23 cellular contexts compared by ENCODE assay signal in the genomic region with DNA sequence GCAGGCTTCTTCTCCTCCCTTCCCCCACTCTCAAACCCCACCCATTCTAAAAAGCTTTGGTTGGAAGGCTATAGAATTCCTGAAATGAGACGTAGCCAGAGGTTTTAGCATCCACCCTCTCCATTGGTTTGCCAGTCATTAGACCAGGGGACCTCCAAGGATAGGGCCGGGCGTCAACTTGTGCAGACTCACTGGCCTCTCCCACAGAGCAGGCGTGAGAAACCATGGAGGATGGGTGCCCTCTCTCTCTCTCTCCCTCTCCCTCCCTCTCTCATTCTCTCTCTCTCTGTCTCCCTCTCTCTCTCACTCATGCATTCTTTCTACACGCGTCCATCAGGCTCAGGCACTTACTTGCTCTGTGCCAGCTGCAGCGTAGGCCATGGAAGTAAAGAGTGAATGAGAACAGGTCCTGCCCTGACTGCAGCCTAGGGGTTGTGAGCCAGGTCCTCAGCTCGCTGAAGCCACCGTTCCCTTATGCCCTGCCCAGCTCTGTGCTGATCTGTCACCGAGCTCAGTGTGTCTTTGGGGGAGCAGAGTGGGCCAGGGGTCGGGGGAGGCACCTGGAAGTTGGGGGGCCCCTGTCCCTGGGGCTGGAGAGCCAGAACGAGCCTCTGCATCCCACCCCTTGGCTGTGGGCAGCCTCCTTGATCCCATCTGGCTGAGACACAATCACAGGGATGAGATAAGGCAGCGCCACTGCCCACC.
DNase-seq lines count a peak whose midpoint lies in the region; ATAC-seq and TF ChIP-seq lines count a peak whose summit lies in the region.
"Had no signal": no experiment of that assay in that cellular context is flagged by ENCODE, and none has a peak within 500 bp of the region (broad histone marks: within the 10 kb centered on the region; RNA-seq: fewer than 3 reads in every experiment).

No MANE protein-coding gene starts in this region.

- peak overlapping the region in 2 of 3 experiments; percentile 17 to 79 for H3K27ac Mint-ChIP-seq in nephron
- H3K27ac Mint-ChIP-seq: activated T-helper 17 cell treated with anti-CD3 and anti-CD28 coated beads, Interleukin-2, amount 50 U/mL, for 72 hours; B cell; naive thymus-derived CD8-positive, alpha-beta T cell; WTC11 had no signal

- H3K9me3 ChIP-seq in left ventricle myocardium inferior (replicated peaks): no peaks in the 10 kb centered on the region
- H3K9me3 ChIP-seq: pancreas, stomach, transverse colon had no signal

- ATAC-seq in Right ventricle myocardium superior (ENCODE audit: poor library complexity): no peak
- no peak for ATAC-seq in activated T-cell treated with anti-CD3 and anti-CD28 coated beads, Interleukin-2, amount 50 U/mL, for 4 hours
- ATAC-seq: naive thymus-derived CD8-positive, alpha-beta T cell; SK-N-SH treated with all-trans-retinoic acid at 6 μM for 48 hours; WTC11 had no signal

- peak; percentile 22 for DNase-seq in Right ventricle myocardium superior
- no peak for DNase-seq in left ventricle myocardium inferior
- DNase-seq in choroid plexus epithelial cell (ENCODE audit: low read depth): peak; percentile 17
- DNase-seq in hypothalamus (lab: John Stamatoyannopoulos, UW): no peak
- DNase-seq in hepatic stellate cell (ENCODE audit: low spot score): no peak
- no peak for DNase-seq in activated T-cell treated with anti-CD3 and anti-CD28 coated beads, Interleukin-2, amount 50 U/mL, for 4 hours
- DNase-seq in DMS79 treated with DMSO at 0.1 percent for 48 hours (lab: John Stamatoyannopoulos, UW): no peak
- DNase-seq: 8988T; activated CD8-positive, alpha-beta memory T cell treated with anti-CD3 and anti-CD28 coated beads, Interleukin-2, amount 50 U/mL, for 4 hours; NCI-H1092 treated with DMSO at 0.1 percent for 48 hours; NCI-H226; NCI-H774; stomach; T-helper 9 cell had no signal

- H3K9me3 Mint-ChIP-seq in nephron: no peaks in the 10 kb centered on the region
- no peaks in the 10 kb centered on the region for H3K9me3 Mint-ChIP-seq in activated T-cell treated with anti-CD3 and anti-CD28 coated beads, Interleukin-2, amount 50 U/mL, for 4 hours
- H3K9me3 Mint-ChIP-seq: activated naive CD4-positive, alpha-beta T cell treated with anti-CD3 and anti-CD28 coated beads, Interleukin-2, amount 50 U/mL, for 72 hours; activated T-helper 17 cell treated with anti-CD3 and anti-CD28 coated beads, Interleukin-2, amount 50 U/mL, for 72 hours; naive thymus-derived CD8-positive, alpha-beta T cell had no signal

- no peak overlapping the region for H3K27ac ChIP-seq in left ventricle myocardium inferior (replicated peaks)
- H3K27ac ChIP-seq: pancreas, stomach, transverse colon had no signal

- peaks cover 14% of the 10 kb centered on the region for H3K27me3 Mint-ChIP-seq in nephron (ENCODE audit: low read depth)
- peaks cover 5% of the 10 kb centered on the region for H3K27me3 Mint-ChIP-seq in activated T-cell treated with anti-CD3 and anti-CD28 coated beads, Interleukin-2, amount 50 U/mL, for 4 hours (ENCODE audit: low read depth)
- H3K27me3 Mint-ChIP-seq: activated T-helper 17 cell treated with anti-CD3 and anti-CD28 coated beads, Interleukin-2, amount 50 U/mL, for 72 hours; B cell had no signal

- H3K4me3 ChIP-seq in left ventricle myocardium inferior (no peak overlapping the region), choroid plexus epithelial cell (ENCODE audit: low read depth, low read length) (no peak overlapping the region)
- H3K4me3 ChIP-seq: pancreas, stomach, transverse colon had no signal

- TF ChIP-seq CTCF in left ventricle myocardium inferior (IDR thresholded peaks at IDR 0.05; ENCODE audit: borderline replicate concordance) (no peak), choroid plexus epithelial cell (conservative IDR thresholded peaks at IDR 0.05; ENCODE audit: low read depth, low read length) (no peak), nephron (IDR thresholded peaks at IDR 0.05; ENCODE audit: unreplicated experiment in 3 of 3) (no peak)

- H3K4me3 Mint-ChIP-seq in nephron: no peak overlapping the region
- no peak overlapping the region for H3K4me3 Mint-ChIP-seq in activated T-cell treated with anti-CD3 and anti-CD28 coated beads, Interleukin-2, amount 50 U/mL, for 4 hours
- H3K4me3 Mint-ChIP-seq: activated T-helper 17 cell treated with anti-CD3 and anti-CD28 coated beads, Interleukin-2, amount 50 U/mL, for 72 hours; B cell; naive thymus-derived CD8-positive, alpha-beta T cell; WTC11 had no signal

- intact Hi-C loops in Right ventricle myocardium superior (cut with DNase I): no loop called here
- intact Hi-C loops in left ventricle myocardium inferior (cut with micrococcal nuclease): no loop called here

- H3K36me3 Mint-ChIP-seq in nephron (ENCODE audit: low read depth): no peaks in the 10 kb centered on the region
- H3K36me3 Mint-ChIP-seq in activated T-cell treated with anti-CD3 and anti-CD28 coated beads, Interleukin-2, amount 50 U/mL, for 4 hours (ENCODE audit: insufficient read depth): no peaks in the 10 kb centered on the region
- H3K36me3 Mint-ChIP-seq: activated naive CD4-positive, alpha-beta T cell treated with anti-CD3 and anti-CD28 coated beads, Interleukin-2, amount 50 U/mL, for 72 hours; naive thymus-derived CD8-positive, alpha-beta T cell had no signal

- peaks cover 39% of the 10 kb centered on the region for H3K4me1 Mint-ChIP-seq in nephron
- no peaks in the 10 kb centered on the region for H3K4me1 Mint-ChIP-seq in activated T-cell treated with anti-CD3 and anti-CD28 coated beads, Interleukin-2, amount 50 U/mL, for 4 hours (ENCODE audit: low read depth)
- H3K4me1 Mint-ChIP-seq: B cell had no signal

- H3K36me3 ChIP-seq in left ventricle myocardium inferior: no peaks in the 10 kb centered on the region
- H3K36me3 ChIP-seq: pancreas, stomach, transverse colon had no signal

- H3K27me3 ChIP-seq in left ventricle myocardium inferior (ENCODE audit: low read depth): peaks cover 2% of the 10 kb centered on the region
- H3K27me3 ChIP-seq: pancreas, stomach, transverse colon had no signal

- no peaks in the 10 kb centered on the region for H3K4me1 ChIP-seq in left ventricle myocardium inferior
- H3K4me1 ChIP-seq: pancreas had no signal

Comparison
In these comparisons a context has a peak if more than half of its experiments do, and no peak if none do; other contexts are left out.
1. DNase-seq: peak in Right ventricle myocardium superior (single experiment) and choroid plexus epithelial cell (single experiment); none in left ventricle myocardium inferior (single experiment), hypothalamus (0 of 51), hepatic stellate cell (single experiment), activated T-cell treated with anti-CD3 and anti-CD28 coated beads, Interleukin-2, amount 50 U/mL, for 4 hours (single experiment) and DMS79 treated with DMSO at 0.1 percent for 48 hours (single experiment).